Comparison of ENCODE assay signal across 1 cellular context in genomic region chr7:152989889-152990380, GRCh38.
TF ChIP-seq lines count a peak whose summit lies in the region.

No MANE protein-coding gene starts in this region.

TF ChIP-seq in K562, 482 proteins besides CTCF, POLR2A, EP300 and RAD21 (continued from another document):
- TF ChIP-seq HOMEZ (CRISPR knock-in tag; IDR thresholded peaks at IDR 0.05) (no peak), ARID2 (IDR thresholded peaks at IDR 0.05) (no peak), PHB (CRISPR knock-in tag; IDR thresholded peaks at IDR 0.05) (no peak), VEZF1 (CRISPR knock-in tag; IDR thresholded peaks at IDR 0.05) (peak; percentile 39; the same call in 1 of the 2 replicates)
TF ChIP-seq in K562: peak in this region for 3.
